In genomic region chr3:158644345-158644908, GRCh38 we compare ENCODE assay signal across 1 cellular context.
TF ChIP-seq lines count a peak whose summit lies in the region.

Gene GFM1 (plus strand): TSS chr3:158644527. CDS start chr3:158644635, 108 bp downstream.

TF ChIP-seq in K562, 482 proteins besides CTCF, POLR2A, EP300 and RAD21 (continued from another document and continues in another):
- TF ChIP-seq NKRF (IDR thresholded peaks at IDR 0.05; ENCODE audit: borderline replicate concordance): peak; percentile 99
- TF ChIP-seq ZNF639 (CRISPR knock-in tag; conservative IDR thresholded peaks at IDR 0.05 in 1 of 2, IDR thresholded peaks at IDR 0.05 in 1 of 2): peak in 1 of 2 experiments; percentile 97; a peak in 2 of 4 replicates
- TF ChIP-seq KAT7 (CRISPR knock-in tag; IDR thresholded peaks at IDR 0.05; ENCODE audit: borderline replicate concordance): peak; percentile 62; the same call in 1 of the 2 replicates
- TF ChIP-seq SNIP1 (IDR thresholded peaks at IDR 0.05; ENCODE audit: low read depth): peak; percentile 63; the same call in 1 of the 2 replicates
- TF ChIP-seq MCM3 (IDR thresholded peaks at IDR 0.05): no peak
- no peak; the same call in 1 of the 2 replicates for TF ChIP-seq TCF3 (CRISPR knock-in tag; IDR thresholded peaks at IDR 0.05)
- no peak for TF ChIP-seq ZNF830 (CRISPR knock-in tag; IDR thresholded peaks at IDR 0.05)
- TF ChIP-seq TSC22D4 (tag; IDR thresholded peaks at IDR 0.05): no peak
- TF ChIP-seq CEBPG (CRISPR knock-in tag; IDR thresholded peaks at IDR 0.05): no peak
- TF ChIP-seq CEBPG (tag; conservative IDR thresholded peaks at IDR 0.05 in 1 of 2, IDR thresholded peaks at IDR 0.05 in 1 of 2): no peak
- peak in 1 of 2 experiments; percentile 96; a peak in 2 of 3 replicates for TF ChIP-seq CBX3 (IDR thresholded peaks at IDR 0.05; ENCODE audit: borderline replicate concordance in 1 of 2, low read length in 2 of 2)
- TF ChIP-seq EZH2 (IDR thresholded peaks at IDR 0.05; ENCODE audit: borderline replicate concordance, low read depth, low read length): no peak
- TF ChIP-seq PHTF2 (CRISPR knock-in tag; IDR thresholded peaks at IDR 0.05): no peak
- no peak for TF ChIP-seq NR3C1 (CRISPR knock-in tag; IDR thresholded peaks at IDR 0.05)
- peak; percentile 66 for TF ChIP-seq KDM5B (IDR thresholded peaks at IDR 0.05; ENCODE audit: insufficient replicate concordance, low read depth, low read length)
- TF ChIP-seq TOE1 (IDR thresholded peaks at IDR 0.05; ENCODE audit: borderline replicate concordance): peak; percentile 85
- TF ChIP-seq TOE1 (CRISPR knock-in tag; IDR thresholded peaks at IDR 0.05; ENCODE audit: borderline replicate concordance, low read depth): 0 out of 2 replicates have a peak, but pooled peaks have one; percentile 74
- no peak for TF ChIP-seq ZBTB12 (CRISPR knock-in tag; IDR thresholded peaks at IDR 0.05)
- TF ChIP-seq ZFX (CRISPR knock-in tag; IDR thresholded peaks at IDR 0.05): peak; percentile 59
- TF ChIP-seq SLC30A9 (CRISPR knock-in tag; IDR thresholded peaks at IDR 0.05): no peak
- 0 out of 2 replicates have a peak, but pooled peaks have one; percentile 54 for TF ChIP-seq HBP1 (CRISPR knock-in tag; IDR thresholded peaks at IDR 0.05)
- TF ChIP-seq MTA1 (IDR thresholded peaks at IDR 0.05; ENCODE audit: borderline replicate concordance): no peak
- TF ChIP-seq ZNF407 (IDR thresholded peaks at IDR 0.05; ENCODE audit: low read depth): no peak
- no peak for TF ChIP-seq ZNF274 (IDR thresholded peaks at IDR 0.05; ENCODE audit: borderline replicate concordance, low read depth, low read length)
- TF ChIP-seq ZNF232 (CRISPR knock-in tag; IDR thresholded peaks at IDR 0.05): no peak
- no peak for TF ChIP-seq ZKSCAN8 (CRISPR knock-in tag; IDR thresholded peaks at IDR 0.05)
- TF ChIP-seq TRIM28 (IDR thresholded peaks at IDR 0.05): no peak; the same call in 1 of the 2 replicates
- peak; percentile 87 for TF ChIP-seq HCFC1 (IDR thresholded peaks at IDR 0.05; ENCODE audit: low read depth, low read length)
- TF ChIP-seq NUFIP1 (IDR thresholded peaks at IDR 0.05; ENCODE audit: partially characterized antibody): no peak
- TF ChIP-seq DIDO1 (tag; IDR thresholded peaks at IDR 0.05; ENCODE audit: low read depth): peak; percentile 89
- TF ChIP-seq MAX (CRISPR knock-in tag; IDR thresholded peaks at IDR 0.05): peak; percentile 91
- TF ChIP-seq TFAM (CRISPR knock-in tag; conservative IDR thresholded peaks at IDR 0.05): no peak
- no peak for TF ChIP-seq FOXJ3 (CRISPR knock-in tag; IDR thresholded peaks at IDR 0.05)
- TF ChIP-seq MIER1 (IDR thresholded peaks at IDR 0.05; ENCODE audit: low read depth): no peak
- no peak for TF ChIP-seq HNRNPH1 (optimal IDR thresholded peaks at IDR 0.05; ENCODE audit: low read depth, low read length)
- TF ChIP-seq IRF9 (tag; IDR thresholded peaks at IDR 0.05): no peak
- TF ChIP-seq CBFA2T3 (IDR thresholded peaks at IDR 0.05): no peak
- peak; percentile 95 for TF ChIP-seq CC2D1A (IDR thresholded peaks at IDR 0.05)
- no peak for TF ChIP-seq E2F1 (CRISPR knock-in tag; IDR thresholded peaks at IDR 0.05)
- no peak for TF ChIP-seq KHSRP (IDR thresholded peaks at IDR 0.05)
- TF ChIP-seq NBN (IDR thresholded peaks at IDR 0.05; ENCODE audit: low read depth): peak; percentile 85
- TF ChIP-seq XRCC5 (IDR thresholded peaks at IDR 0.05; ENCODE audit: low read depth, low read length): peak; percentile 48; the same call in 1 of the 2 replicates
- no peak for TF ChIP-seq CREB3 (tag; conservative IDR thresholded peaks at IDR 0.05; ENCODE audit: low read depth)
- TF ChIP-seq NELFE (IDR thresholded peaks at IDR 0.05; ENCODE audit: insufficient read depth, insufficient read length): no peak
- TF ChIP-seq HOXB6 (CRISPR knock-in tag; IDR thresholded peaks at IDR 0.05; ENCODE audit: borderline replicate concordance): no peak
- no peak for TF ChIP-seq ZNF23 (CRISPR knock-in tag; IDR thresholded peaks at IDR 0.05)
- TF ChIP-seq ZNF398 (CRISPR knock-in tag; IDR thresholded peaks at IDR 0.05): no peak
